8 cellular contexts compared by ENCODE assay signal in genomic region chr5:72523960-72524582, GRCh38. TPM values are rescaled to one million over a fixed set of nuclear protein-coding genes. Genes with fewer than 3 reads are reported as not detected.
DNase-seq lines count a peak whose midpoint lies in the region; ATAC-seq and TF ChIP-seq lines count a peak whose summit lies in the region.

No MANE protein-coding gene starts in this region.

- H3K27me3 ChIP-seq in colonic mucosa: no peaks in the 10 kb centered on the region

- peaks cover 0 to 7% (median 0%) of the 10 kb centered on the region in 3 donors for H3K36me3 Mint-ChIP-seq in naive thymus-derived CD8-positive, alpha-beta T cell

- H3K4me1 Mint-ChIP-seq in naive thymus-derived CD8-positive, alpha-beta T cell: no peaks in the 10 kb centered on the region

- no peak overlapping the region for H3K9ac ChIP-seq in colonic mucosa (ENCODE audit: low read depth in 2 of 2, low read length in 2 of 2)

- no peak overlapping the region for H3K4me3 ChIP-seq in colonic mucosa

- POLR2A ChIA-PET in naive thymus-derived CD8-positive, alpha-beta T cell (lab: Charles Lee): no interaction called here

- H3K4me1 ChIP-seq in colonic mucosa: no peaks in the 10 kb centered on the region

- H3K9me3 ChIP-seq in colonic mucosa: no peaks in the 10 kb centered on the region

- H3K27ac ChIP-seq in colonic mucosa: no peak overlapping the region

- no peak overlapping the region for H3K27ac Mint-ChIP-seq in naive thymus-derived CD8-positive, alpha-beta T cell

- peak; percentile 49 for ATAC-seq in GM21825 (IDR thresholded peaks at IDR 0.05; ENCODE audit: unreplicated experiment)
- no peak for ATAC-seq in naive thymus-derived CD8-positive, alpha-beta T cell
- ATAC-seq in HG03439 (IDR thresholded peaks at IDR 0.05; ENCODE audit: unreplicated experiment): no peak

- peaks cover 0 to 6% (median 4%) of the 10 kb centered on the region in 5 donors for H3K27me3 Mint-ChIP-seq in naive thymus-derived CD8-positive, alpha-beta T cell

- H3K9me3 Mint-ChIP-seq in naive thymus-derived CD8-positive, alpha-beta T cell: peaks cover 0 to 21% (median 7%) of the 10 kb centered on the region in 9 donors

- intact Hi-C loops in colonic mucosa (cut with DNase I): loop anchor here (5.0 kb wide), 1 partner anchor 157 kb away; no protein-coding TSS in a partner anchor

- DNase-seq in Caki2 (ENCODE audit: low read depth) (peak; percentile 16), NCI-H82 (lab: John Stamatoyannopoulos, UW) (peak; percentile 76), colonic mucosa (no peak), midbrain (lab: John Stamatoyannopoulos, UW) (peak; percentile 41), islet precursor cell (no peak)
- DNase-seq in naive thymus-derived CD8-positive, alpha-beta T cell: no peak

- TF ChIP-seq CTCF in colonic mucosa (IDR thresholded peaks at IDR 0.05): peak; percentile 42

- H3K4me3 Mint-ChIP-seq in naive thymus-derived CD8-positive, alpha-beta T cell: no peak overlapping the region

- no peaks in the 10 kb centered on the region for H3K36me3 ChIP-seq in colonic mucosa

- in situ Hi-C loops in Caki2 (cut with HindIII; ENCODE audit: low pct_unique_long_range_greater_than_20kb, low sequenced_read_pairs): no loop called here

RNA-seq across cellular contexts. Expression of gene ZNF366, which starts 16.9 kb away (rescaled TPM):
- not detected in 2 replicates for total RNA-seq in Caki2 (2014; rRNA removed; shearing (Covaris generic); ENCODE audit: low replicate concordance)
- total RNA-seq in colonic mucosa: under 1 TPM; 0.45 to 0.47 TPM
- not detected for total RNA-seq in naive thymus-derived CD8-positive, alpha-beta T cell
- not detected for polyA plus RNA-seq in naive thymus-derived CD8-positive, alpha-beta T cell

Comparison
In these comparisons a context has a peak if more than half of its experiments do, and no peak if none do; other contexts are left out.
1. DNase-seq: peak in Caki2 (single experiment), NCI-H82 (single experiment) and midbrain (single experiment); none in colonic mucosa (single experiment), islet precursor cell (single experiment) and naive thymus-derived CD8-positive, alpha-beta T cell (0 of 10).